Comparison of ENCODE assay signal across 25 cellular contexts in genomic region chr16:7390974-7391373, GRCh38. TPM values are rescaled to one million over a fixed set of nuclear protein-coding genes. Genes with fewer than 3 reads are reported as not detected.
"Had no signal": no experiment of that assay in that cellular context is flagged by ENCODE, and none has a peak within 500 bp of the region (broad histone marks: within the 10 kb centered on the region; RNA-seq: fewer than 3 reads in every experiment).

No MANE protein-coding gene starts in this region.

- H3K9me3 ChIP-seq: gastroesophageal sphincter, mucosa of descending colon, neutrophil, pancreas, sigmoid colon, thoracic aorta, upper lobe of left lung had no signal

- H3K27ac ChIP-seq: dorsolateral prefrontal cortex, epithelial cell of prostate, gastroesophageal sphincter, heart left ventricle, neutrophil, pancreas, sigmoid colon, skin epidermis, thoracic aorta, tibial nerve, upper lobe of left lung had no signal

- H3K4me3 ChIP-seq: dorsolateral prefrontal cortex, gastroesophageal sphincter, heart left ventricle, mucosa of descending colon, pancreas, sigmoid colon, skin epidermis, thoracic aorta, tibial nerve, upper lobe of left lung had no signal

- ATAC-seq: esophagus mucosa; gastroesophageal sphincter; mucosa of descending colon; natural killer cell treated with Interleukin-12 subunit alpha and Interleukin-12 subunit beta and Interleukin-15 and Interleukin-18, amount 100 ng/mL, for 72 hours; pancreas; stimulated activated naive B cell treated with anti-CD40 and anti-IgM and Interleukin-4, amounts not matched to agents 10 μg/mL and 1 μg/mL and 100 μg/mL, for 72 hours had no signal

- DNase-seq: dorsolateral prefrontal cortex; effector CD4-positive, alpha-beta T cell; foreskin fibroblast; heart left ventricle; hippocampal formation; kidney glomerular epithelial cell; mesenchymal stem cell; mucosa of descending colon; naive B cell; pancreas; sigmoid colon; stimulated activated CD4-positive, alpha-beta T cell treated with anti-CD3 and anti-CD28 coated beads, Interleukin-15, amount 100 ng/mL, for 24 hours; stimulated activated CD4-positive, alpha-beta T cell treated with anti-CD3 and anti-CD28 coated beads, Interleukin-2, amount 100 ng/mL, for 48 hours; stimulated activated naive B cell treated with anti-CD40 and anti-IgM and Interleukin-4, amounts not matched to agents 10 μg/mL and 1 μg/mL and 100 μg/mL, for 72 hours; upper lobe of left lung had no signal

- H3K36me3 ChIP-seq: gastroesophageal sphincter, heart left ventricle, neutrophil, pancreas, sigmoid colon, thoracic aorta, tibial nerve, upper lobe of left lung had no signal

- H3K27me3 ChIP-seq: gastroesophageal sphincter, heart left ventricle, neutrophil, pancreas, sigmoid colon, tibial nerve, upper lobe of left lung had no signal

- H3K4me1 ChIP-seq: gastroesophageal sphincter, pancreas, sigmoid colon, tibial nerve, upper lobe of left lung had no signal

RNA-seq across cellular contexts. Expression of gene RBFOX1, which starts 58.3 kb away (rescaled TPM):
- total RNA-seq: esophagus mucosa; lung microvascular endothelial cell; natural killer cell treated with Interleukin-12 subunit alpha and Interleukin-12 subunit beta and Interleukin-15 and Interleukin-18, amount 100 ng/mL, for 72 hours; posterior vena cava; thoracic aorta; upper lobe of left lung had no signal
